In genomic region chr11:18722293-18722637, GRCh38 we compare ENCODE assay signal across 9 cellular contexts. TPM values are rescaled to one million over a fixed set of nuclear protein-coding genes. Genes with fewer than 3 reads are reported as not detected.
DNase-seq lines count a peak whose midpoint lies in the region; ATAC-seq, FAIRE-seq and TF ChIP-seq lines count a peak whose summit lies in the region.
"Had no signal": no experiment of that assay in that cellular context is flagged by ENCODE, and none has a peak within 500 bp of the region (broad histone marks: within the 10 kb centered on the region; RNA-seq: fewer than 3 reads in every experiment).

No MANE protein-coding gene starts in this region.

- H3K4me2 ChIP-seq in SK-N-SH, result peak overlapping the region; percentile 95
- H3K4me2 ChIP-seq in K562 (ENCODE audit: insufficient read depth, low read length), result peak overlapping the region; percentile 82; the same call in 1 of the 2 replicates
- peak overlapping the region; percentile 86 for H3K4me2 ChIP-seq in parathyroid adenoma (ENCODE audit: low read length)

- DNase-seq in SK-N-SH, result no peak
- no peak for DNase-seq in K562 (ENCODE audit: extremely low read depth in 1 of 4, low spot score in 3 of 4)
- no peak for DNase-seq in GM10266 (ENCODE audit: extremely low spot score)
- no peak for DNase-seq in adrenal gland
- DNase-seq in iPS-NIHi7 (ENCODE audit: extremely low spot score), result no peak

- no peak for TF ChIP-seq POLR2A in K562 (conservative IDR thresholded peaks at IDR 0.05)
- TF ChIP-seq POLR2A in adrenal gland (IDR thresholded peaks at IDR 0.05), result no peak

- H3K9me1 ChIP-seq in K562 (ENCODE audit: control insufficient read depth, insufficient read depth, low read length), result peaks cover 3% of the 10 kb centered on the region

- TF ChIP-seq EP300 in SK-N-SH (IDR thresholded peaks at IDR 0.05; ENCODE audit: borderline replicate concordance in 1 of 2, low read depth in 1 of 2, low read length in 1 of 2) (no peak), K562 (IDR thresholded peaks at IDR 0.05; ENCODE audit: low read length) (no peak)

- H3K27ac ChIP-seq in SK-N-SH (ENCODE audit: low read depth in 2 of 2, low read length in 1 of 2) (no peak overlapping the region), K562 (ENCODE audit: extremely low read depth, low read depth, low read length) (no peak overlapping the region), parathyroid adenoma (peak overlapping the region; percentile 52), adrenal gland (no peak overlapping the region)

- ATAC-seq in SK-N-SH treated with all-trans-retinoic acid at 6 μM for 48 hours, result no peak; the same call in 2 of the 3 replicates
- ATAC-seq in HG02852 (IDR thresholded peaks at IDR 0.05; ENCODE audit: unreplicated experiment), result peak; percentile 19
- no peak for ATAC-seq in K562

- intact Hi-C loops in K562 (cut with micrococcal nuclease) (no loop called here), adrenal gland (cut with DNase I) (loop anchor here in 1 of 2 donors (10.0 kb wide), 1 partner anchor 177 kb away; no protein-coding TSS in a partner anchor)

- BruUV-seq in K562 (replicated peaks; lab: Mats Ljungman, UMichigan), result no TSS peak

- H3K79me2 ChIP-seq in SK-N-SH (ENCODE audit: insufficient read depth) (no peaks in the 10 kb centered on the region), K562 (ENCODE audit: control insufficient read depth, insufficient read depth, low read length) (no peaks in the 10 kb centered on the region), parathyroid adenoma (no peaks in the 10 kb centered on the region)

- TF ChIP-seq RAD21 in SK-N-SH (IDR thresholded peaks at IDR 0.05; ENCODE audit: low read length) (no peak), K562 (CRISPR knock-in tag; conservative IDR thresholded peaks at IDR 0.05 in 1 of 2, IDR thresholded peaks at IDR 0.05 in 1 of 2) (no peak)

- FAIRE-seq in K562 (lab: Jason Lieb, UNC), result no peak

- CTCF ChIA-PET in SK-N-SH (lab: Yijun Ruan, JAX) (interaction anchor here (0.6 to 5.1 kb wide), 29 partner anchors 8 to 478 kb away, joined by 3 to 59 read pairs (median 3); partner anchors contain the start of genes SPTY2D1, TMEM86A and UEVLD), K562 (lab: Yijun Ruan, JAX; ENCODE audit: low intra/inter-chr PET ratio) (interaction anchor here (0.6 to 0.7 kb wide), 3 partner anchors 53 to 992 kb away, joined by 3 to 4 read pairs (median 3); no protein-coding TSS in a partner anchor)

- TF ChIP-seq CTCF in SK-N-SH (IDR thresholded peaks at IDR 0.05), result no peak; the same call in 1 of the 2 replicates
- TF ChIP-seq CTCF in K562 (IDR thresholded peaks at IDR 0.05 in 2 of 3, conservative IDR thresholded peaks at IDR 0.05 in 1 of 3; ENCODE audit: insufficient read depth in 2 of 3, low read depth in 1 of 3, low read length in 3 of 3), result 0 out of 6 replicates have a peak, but pooled peaks of 1 of the 3 experiments have one; percentile 36
- TF ChIP-seq CTCF in parathyroid adenoma (IDR thresholded peaks at IDR 0.05), result peak; percentile 4
- TF ChIP-seq CTCF in GM10266 (IDR thresholded peaks at IDR 0.05; ENCODE audit: control insufficient read depth, insufficient read depth, low read depth, missing control alignments), result no peak
- peak in 1 of 6 experiments; percentile 7 for TF ChIP-seq CTCF in adrenal gland (IDR thresholded peaks at IDR 0.05)

- H3K27me3 ChIP-seq in SK-N-SH (ENCODE audit: insufficient read depth) (no peaks in the 10 kb centered on the region), K562 (ENCODE audit: control insufficient read depth in 2 of 2, insufficient read depth in 2 of 2, low read length in 2 of 2) (peaks cover 6 to 37% of the 10 kb centered on the region in 2 experiments), parathyroid adenoma (ENCODE audit: control insufficient read depth, insufficient read depth, low read length) (no peaks in the 10 kb centered on the region), adrenal gland (no peaks in the 10 kb centered on the region)
- H3K27me3 ChIP-seq: upper lobe of left lung had no signal

- H3K4me3 ChIP-seq in SK-N-SH (ENCODE audit: low read depth in 2 of 2, low read length in 1 of 2) (peak overlapping the region; percentile 62 to 73; a peak in 2 of 4 replicates), K562 (no peak overlapping the region), parathyroid adenoma (ENCODE audit: low read depth, low read length) (no peak overlapping the region), adrenal gland (no peak overlapping the region)

- H3K36me3 ChIP-seq in SK-N-SH (replicated peaks in 1 of 2; ENCODE audit: control insufficient read depth in 1 of 2, insufficient read depth in 2 of 2, low read length in 1 of 2), result no peaks in the 10 kb centered on the region
- H3K36me3 ChIP-seq in K562 (ENCODE audit: control insufficient read depth, insufficient read depth, low read length), result no peaks in the 10 kb centered on the region
- no peaks in the 10 kb centered on the region for H3K36me3 ChIP-seq in parathyroid adenoma (ENCODE audit: control insufficient read depth, insufficient read depth, low read length)
- H3K36me3 ChIP-seq in adrenal gland (replicated peaks in 1 of 2), result no peaks in the 10 kb centered on the region
- H3K36me3 ChIP-seq: upper lobe of left lung had no signal

- H2AFZ ChIP-seq in SK-N-SH (ENCODE audit: low read depth) (peak overlapping the region; percentile 89; the same call in 1 of the 2 replicates), K562 (ENCODE audit: low read depth, low read length) (no peak overlapping the region), parathyroid adenoma (peak overlapping the region; percentile 80)

- H3K9me3 ChIP-seq in SK-N-SH (no peaks in the 10 kb centered on the region), K562 (replicated peaks; ENCODE audit: control insufficient read depth, insufficient read depth, low read depth, low read length) (no peaks in the 10 kb centered on the region), parathyroid adenoma (ENCODE audit: control insufficient read depth, low read length) (no peaks in the 10 kb centered on the region), adrenal gland (replicated peaks in 1 of 3) (no peaks in the 10 kb centered on the region)
- H3K9me3 ChIP-seq: upper lobe of left lung had no signal

- POLR2A ChIA-PET in SK-N-SH (lab: Yijun Ruan, JAX) (interaction anchor here (1.0 to 1.5 kb wide), 3 partner anchors 16 to 88 kb away, joined by 3 to 9 read pairs (median 3); partner anchors contain the start of gene SPTY2D1), K562 (lab: Yijun Ruan, JAX) (interaction anchor here (0.6 to 1.1 kb wide), 6 partner anchors 13 to 27 kb away, joined by 3 to 5 read pairs (median 3); partner anchors contain the start of gene TMEM86A)

- in situ Hi-C loops in K562 (cut with MboI), result no loop called here

- H3K9ac ChIP-seq in SK-N-SH (no peak overlapping the region), K562 (ENCODE audit: insufficient read depth in 1 of 2, low read depth in 2 of 2, low read length in 2 of 2) (no peak overlapping the region), parathyroid adenoma (no peak overlapping the region)

- 35% methylated on average over 1 of the region's 1 CpG for WGBS in SK-N-SH (ENCODE audit: low lambda C conversion rate)
- WGBS in K562 (ENCODE audit: insufficient coverage, low coverage, missing lambda C conversion rate), result 0% methylated on average over 1 of the region's 1 CpG
- 82 to 100% (median 91%) methylated on average over 1 of the region's 1 CpG for WGBS in adrenal gland, 4 donors

- H3K4me1 ChIP-seq in SK-N-SH (ENCODE audit: control insufficient read depth in 1 of 2, insufficient read depth in 2 of 2, low read depth in 1 of 2, low read length in 1 of 2) (peaks cover 0 to 22% of the 10 kb centered on the region in 2 experiments; a peak in 1 of 4 replicates), K562 (replicated peaks in 1 of 2; ENCODE audit: control insufficient read depth in 2 of 2, insufficient read depth in 2 of 2, low read length in 2 of 2) (peaks cover 2 to 14% of the 10 kb centered on the region in 2 experiments; a peak in 3 of 5 replicates), parathyroid adenoma (peaks cover 2% of the 10 kb centered on the region), adrenal gland (replicated peaks in 1 of 2) (peaks cover 0 to 11% of the 10 kb centered on the region in 2 donors)

- H3K9me2 ChIP-seq in SK-N-SH, result no peaks in the 10 kb centered on the region

- peaks cover 6% of the 10 kb centered on the region for H3F3A ChIP-seq in SK-N-SH (replicated peaks; ENCODE audit: insufficient read depth)

- no peaks in the 10 kb centered on the region for H4K20me1 ChIP-seq in SK-N-SH (ENCODE audit: insufficient read depth)
- no peaks in the 10 kb centered on the region for H4K20me1 ChIP-seq in K562 (replicated peaks; ENCODE audit: control insufficient read depth, insufficient read depth, low read length)

RNA-seq across cellular contexts. Expression of gene IGSF22, which starts 3.7 kb away (rescaled TPM):
- polyA plus RNA-seq in SK-N-SH (2012; rRNA removed) (0.02 and 0.10 TPM in 2 replicates), K562 (2011; rRNA removed) (not detected in 2 replicates), K562 (2014; fragmentation: Illumina TruSeq; extraction: Trizol) (not detected in 2 replicates), K562 (2014; fragmentation: Nextera tagmentation; extraction: Ambion mirVana) (not detected), K562 (2014; rRNA removed) (not detected in 2 replicates), adrenal gland (under 1 TPM; 0.27 to 0.97 (median 0.44) TPM)
- 0.01 and 0.14 TPM in 2 replicates for polyA plus RNA-seq in SK-N-SH (2012; cell fraction: cytosol; rRNA removed)
- polyA plus RNA-seq in SK-N-SH (2012; cell fraction: nucleus; rRNA removed), result 0.04 and 0.18 TPM in 2 replicates
- total RNA-seq in K562 (2011; cell fraction: chromatin; rRNA removed; ENCODE audit: low replicate concordance), result not detected in 2 replicates
- not detected in 2 replicates for total RNA-seq in K562 (2011; cell fraction: nucleolus; rRNA removed)
- total RNA-seq in K562 (2011; cell fraction: nucleoplasm; rRNA removed), result not detected in 2 replicates
- total RNA-seq in K562 (2014; rRNA removed) (not detected in 2 replicates), K562 (2014; rRNA removed; fragmentation: Illumina TruSeq; extraction: Trizol) (not detected in 2 replicates), K562 (2015; rRNA removed; fragmentation: Illumina TruSeq; extraction: Trizol) (not detected in 2 replicates), K562 (2021) (not detected in 2 replicates), adrenal gland (1 to 10 TPM in 3 of 8 donors, under 1 TPM in 2, not detected in 3; 0.10 to 2.0 (median 1.1) TPM)
- not detected in 2 replicates for polyA plus RNA-seq in K562 (2011; cell fraction: cytosol; rRNA removed)
- not detected in 2 replicates for polyA plus RNA-seq in K562 (2011; cell fraction: nucleus; rRNA removed)
- polyA plus RNA-seq in K562 (2012), result 0.33 TPM in 1 of 2 replicates, not detected in the other
- not detected in 2 replicates for polyA minus RNA-seq in K562 (2011; rRNA and poly(A)+ RNA removed)
- not detected in 2 replicates for polyA minus RNA-seq in K562 (2011; cell fraction: cytosol; rRNA and poly(A)+ RNA removed)
- not detected in 2 replicates for polyA minus RNA-seq in K562 (2011; cell fraction: nucleus; rRNA and poly(A)+ RNA removed)

RNA-seq across cellular contexts. Expression of gene TMEM86A, which starts 23.7 kb away (rescaled TPM):
- polyA plus RNA-seq in SK-N-SH (2012; rRNA removed) (1.2 TPM in 2 replicates), K562 (2011; rRNA removed) (0.27 and 0.52 TPM in 2 replicates), K562 (2014; fragmentation: Illumina TruSeq; extraction: Trizol) (0.39 and 0.78 TPM in 2 replicates), K562 (2014; fragmentation: Nextera tagmentation; extraction: Ambion mirVana) (not detected), K562 (2014; rRNA removed) (0.27 and 0.40 TPM in 2 replicates), adrenal gland (1 to 10 TPM; 1.8 to 3.2 (median 3.2) TPM)
- polyA plus RNA-seq in SK-N-SH (2012; cell fraction: cytosol; rRNA removed), result 0.86 and 1.1 TPM in 2 replicates
- 1.3 and 2.0 TPM in 2 replicates for polyA plus RNA-seq in SK-N-SH (2012; cell fraction: nucleus; rRNA removed)
- total RNA-seq in K562 (2011; cell fraction: chromatin; rRNA removed; ENCODE audit: low replicate concordance), result 1.1 and 2.2 TPM in 2 replicates
- 2.1 and 3.0 TPM in 2 replicates for total RNA-seq in K562 (2011; cell fraction: nucleolus; rRNA removed)
- total RNA-seq in K562 (2011; cell fraction: nucleoplasm; rRNA removed), result 2.1 and 2.3 TPM in 2 replicates
- total RNA-seq in K562 (2014; rRNA removed) (0.45 and 1.0 TPM in 2 replicates), K562 (2014; rRNA removed; fragmentation: Illumina TruSeq; extraction: Trizol) (0.22 and 0.25 TPM in 2 replicates), K562 (2015; rRNA removed; fragmentation: Illumina TruSeq; extraction: Trizol) (0.11 and 0.22 TPM in 2 replicates), K562 (2021) (0.74 and 1.3 TPM in 2 replicates), adrenal gland (10 to 100 TPM in 2 of 8 donors, 1 to 10 TPM in 6; 3.7 to 15.8 (median 8.8) TPM)
- polyA plus RNA-seq in K562 (2011; cell fraction: cytosol; rRNA removed), result 0.16 and 1.2 TPM in 2 replicates
- polyA plus RNA-seq in K562 (2011; cell fraction: nucleus; rRNA removed), result 0.51 and 1.3 TPM in 2 replicates
- 0.57 and 1.2 TPM in 2 replicates for polyA plus RNA-seq in K562 (2012)
- polyA minus RNA-seq in K562 (2011; rRNA and poly(A)+ RNA removed), result 0.60 and 0.88 TPM in 2 replicates
- polyA minus RNA-seq in K562 (2011; cell fraction: cytosol; rRNA and poly(A)+ RNA removed), result not detected in 2 replicates
- polyA minus RNA-seq in K562 (2011; cell fraction: nucleus; rRNA and poly(A)+ RNA removed), result 1.6 and 3.4 TPM in 2 replicates

Comparison
In these comparisons a context has a peak if more than half of its experiments do, and no peak if none do; other contexts are left out.
1. H3K4me3 ChIP-seq: peak in SK-N-SH (2 of 2); none in K562 (single experiment), parathyroid adenoma (single experiment) and adrenal gland (0 of 4).
2. Peak in every context shown above with its lines, with median percentiles within 50 percentile points of each other: H3K4me2 ChIP-seq.